In genomic region chr9:131738293-131738692, GRCh38 we compare ENCODE assay signal across 9 cellular contexts. TPM values are rescaled to one million over a fixed set of nuclear protein-coding genes. Genes with fewer than 3 reads are reported as not detected.
DNase-seq lines count a peak whose midpoint lies in the region; ATAC-seq and TF ChIP-seq lines count a peak whose summit lies in the region.
"Had no signal": no experiment of that assay in that cellular context is flagged by ENCODE, and none has a peak within 500 bp of the region (broad histone marks: within the 10 kb centered on the region; RNA-seq: fewer than 3 reads in every experiment).

No MANE protein-coding gene starts in this region.

- H3K79me2 ChIP-seq in GM23338 (replicated peaks; ENCODE audit: insufficient read depth) = peaks cover 59% of the 10 kb centered on the region

- peaks cover 20% of the 10 kb centered on the region for H3K27me3 Mint-ChIP-seq in GM23338 (ENCODE audit: insufficient read depth, low read depth, poor library complexity)
- no peaks in the 10 kb centered on the region for H3K27me3 Mint-ChIP-seq in T-cell

- H3K4me3 ChIP-seq in GM23338 (peak overlapping the region; percentile 86), foreskin fibroblast (ENCODE audit: low read depth in 1 of 2, low read length in 2 of 2) (peak overlapping the region; percentile 56 to 89), skeletal muscle satellite cell (ENCODE audit: low read length) (peak overlapping the region; percentile 71), testis (no peak overlapping the region)

- H3F3A ChIP-seq in GM23338 (replicated peaks; ENCODE audit: low read depth) = no peaks in the 10 kb centered on the region

- H3K4me2 ChIP-seq in GM23338 (peak overlapping the region; percentile 97), skeletal muscle satellite cell (ENCODE audit: low read length) (peak overlapping the region; percentile 86)

- H3K9me3 ChIP-seq in skeletal muscle satellite cell (replicated peaks; ENCODE audit: low read length) (no peaks in the 10 kb centered on the region), testis (no peaks in the 10 kb centered on the region)

- H3K9ac ChIP-seq in skeletal muscle satellite cell (ENCODE audit: low read depth, low read length) = peak overlapping the region; percentile 79

- H3K9me2 ChIP-seq in GM23338 (ENCODE audit: insufficient read depth) = no peaks in the 10 kb centered on the region

- H3K4me1 ChIP-seq in GM23338 (ENCODE audit: insufficient read depth) = peaks cover 28% of the 10 kb centered on the region
- H3K4me1 ChIP-seq in skeletal muscle satellite cell (ENCODE audit: control insufficient read depth, insufficient read depth, low read length) = peaks cover 42% of the 10 kb centered on the region
- peaks cover 16% of the 10 kb centered on the region for H3K4me1 ChIP-seq in testis

- TF ChIP-seq POLR2A in testis (IDR thresholded peaks at IDR 0.05) = no peak

- peaks cover 5% of the 10 kb centered on the region; the same call in 2 of the 3 replicates for H3K9me3 Mint-ChIP-seq in GM23338
- no peaks in the 10 kb centered on the region for H3K9me3 Mint-ChIP-seq in T-cell

- H4K20me1 ChIP-seq in GM23338 (replicated peaks; ENCODE audit: insufficient read depth) = peaks cover 17% of the 10 kb centered on the region

- CTCF ChIA-PET in T-cell (lab: Charles Lee) = interaction anchor here (0.5 to 3.1 kb wide), 6 partner anchors 8 to 111 kb away, joined by 3 to 18 read pairs (median 4); no protein-coding TSS in a partner anchor

- ATAC-seq in GM23338 (no peak), T-cell (replicated peaks in 1 of 4) (no peak), HG02610 (IDR thresholded peaks at IDR 0.05; ENCODE audit: unreplicated experiment) (no peak)

- TF ChIP-seq CTCF in GM23338 (conservative IDR thresholded peaks at IDR 0.05; ENCODE audit: low read depth in 2 of 2) (no peak), foreskin fibroblast (IDR thresholded peaks at IDR 0.05; ENCODE audit: low read depth, low read length) (no peak), testis (IDR thresholded peaks at IDR 0.05) (no peak)

- H3K36me3 ChIP-seq in GM23338 (ENCODE audit: insufficient read depth) (no peaks in the 10 kb centered on the region), skeletal muscle satellite cell (ENCODE audit: insufficient read depth, low read length) (peaks cover 2% of the 10 kb centered on the region), testis (ENCODE audit: low read depth, missing control alignments) (no peaks in the 10 kb centered on the region)

- no peak overlapping the region for H3K27ac Mint-ChIP-seq in GM23338
- peak overlapping the region; percentile 91 to 95 for H3K27ac Mint-ChIP-seq in T-cell

- H3K27me3 ChIP-seq in GM23338 (ENCODE audit: insufficient read depth) (no peaks in the 10 kb centered on the region), skeletal muscle satellite cell (ENCODE audit: control insufficient read depth, insufficient read depth, low read length) (no peaks in the 10 kb centered on the region), testis (no peaks in the 10 kb centered on the region)

- no peak for DNase-seq in GM23338 (ENCODE audit: low spot score)
- DNase-seq in T-cell = no peak
- DNase-seq in foreskin fibroblast = no peak
- DNase-seq in NCI-H1436 treated with DMSO at 0.1 percent for 48 hours (lab: John Stamatoyannopoulos, UW) = no peak
- DNase-seq in SKM-1 treated with dmso at 0.1 percent for 144 hours (lab: John Stamatoyannopoulos, UW; ENCODE audit: unreplicated experiment) = no peak
- no peak for DNase-seq in testis
- DNase-seq: NK-92 treated with Interleukin-12 subunit alpha and Interleukin-12 subunit beta, amount 100 ng/mL, for 24 hours had no signal

- POLR2A ChIA-PET in T-cell (lab: Charles Lee) = no interaction called here

- H3K36me3 Mint-ChIP-seq in GM23338 (ENCODE audit: low read depth) = peaks cover 10% of the 10 kb centered on the region
- peaks cover 18% of the 10 kb centered on the region for H3K36me3 Mint-ChIP-seq in T-cell

- 62 to 79% methylated on average over 6 of the region's 6 CpGs for whole genome bisulfite sequencing in testis, 2 donors

- no peak overlapping the region for H2AFZ ChIP-seq in GM23338

- peak overlapping the region; percentile 87 for H3K4me3 Mint-ChIP-seq in GM23338
- H3K4me3 Mint-ChIP-seq in T-cell = peak overlapping the region; percentile 87 to 95 (median 90)

- H3K4me1 Mint-ChIP-seq in GM23338 (peaks cover 45% of the 10 kb centered on the region), T-cell (peaks cover 55 to 66% (median 65%) of the 10 kb centered on the region in 3 donors)

- H3K27ac ChIP-seq in GM23338 (ENCODE audit: low read depth) (no peak overlapping the region), testis (no peak overlapping the region)

- intact Hi-C loops in testis (cut with DNase I; ENCODE audit: low total_unique reads) = loop anchor here (2.0 kb wide), 1 partner anchor 145 kb away; no protein-coding TSS in a partner anchor

TF ChIP-seq in GM23338, 12 proteins besides CTCF, POLR2A, EP300 and RAD21 (continues in another document):
- TF ChIP-seq ZNF114 (CRISPR knock-in tag; IDR thresholded peaks at IDR 0.05) (no peak), ZNF462 (CRISPR knock-in tag; IDR thresholded peaks at IDR 0.05) (no peak), EZH2phosphoT487 (IDR thresholded peaks at IDR 0.05; ENCODE audit: unreplicated experiment) (no peak), STAT1 (IDR thresholded peaks at IDR 0.05; ENCODE audit: unreplicated experiment) (no peak)

RNA-seq across cellular contexts. Expression of gene RAPGEF1, which starts 1.6 kb away (rescaled TPM):
- total RNA-seq in GM23338 (2014; rRNA removed; shearing (Covaris generic)) = 80.7 and 82.8 TPM in 2 replicates
- polyA plus RNA-seq in GM23338 (2016; fragmentation: Nextera tagmentation; extraction: Ambion mirVana) (9.9 and 10.9 TPM in 2 replicates), testis (ENCODE audit: insufficient read depth, low read depth, low replicate concordance) (36.1 TPM)
- total RNA-seq in T-cell (100 to 1,000 TPM in 4 of 5 donors, 10 to 100 TPM in 1; 97.9 to 167 (median 139) TPM), testis (10 to 100 TPM; 55.8 to 56.9 TPM)
- 13.7 and 24.7 TPM in 2 replicates for total RNA-seq in skeletal muscle satellite cell (2012; rRNA removed)

Comparison
In these comparisons a context has a peak if more than half of its experiments do, and no peak if none do; other contexts are left out.
1. H3K4me3 ChIP-seq: peak in GM23338 (single experiment), foreskin fibroblast (2 of 2) and skeletal muscle satellite cell (single experiment); none in testis (0 of 2).